Comparison of ENCODE assay signal across 11 cellular contexts in genomic region chr5:138369706-138370105, GRCh38. TPM values are rescaled to one million over a fixed set of nuclear protein-coding genes. Genes with fewer than 3 reads are reported as not detected.
DNase-seq lines count a peak whose midpoint lies in the region; ATAC-seq and TF ChIP-seq lines count a peak whose summit lies in the region.
"Had no signal": no experiment of that assay in that cellular context is flagged by ENCODE, and none has a peak within 500 bp of the region (broad histone marks: within the 10 kb centered on the region; RNA-seq: fewer than 3 reads in every experiment).

No MANE protein-coding gene starts in this region.

- H3K27ac Mint-ChIP-seq in activated T-helper 17 cell treated with anti-CD3 and anti-CD28 coated beads, Interleukin-2, amount 50 U/mL, for 72 hours: peak overlapping the region; percentile 41
- H3K27ac Mint-ChIP-seq in CD4-positive, alpha-beta memory T cell: peak overlapping the region in 2 of 7 donors; percentile 38 to 86

- POLR2A ChIA-PET in CD4-positive, alpha-beta memory T cell (lab: Charles Lee; ENCODE audit: partially characterized antibody): interaction anchor here (0.7 kb wide), 1 partner anchor 11 kb away, joined by 4 read pairs; no protein-coding TSS in a partner anchor

- H3K9me3 Mint-ChIP-seq in activated T-helper 17 cell treated with anti-CD3 and anti-CD28 coated beads, Interleukin-2, amount 50 U/mL, for 72 hours: no peaks in the 10 kb centered on the region
- no peaks in the 10 kb centered on the region for H3K9me3 Mint-ChIP-seq in CD4-positive, alpha-beta memory T cell

- 64% methylated on average over 2 of the region's 2 CpGs for WGBS in right lobe of liver (ENCODE audit: insufficient coverage, low coverage, low lambda C conversion rate, missing lambda C conversion rate)

- intact Hi-C loops in Right ventricle myocardium inferior (cut with DNase I) (no loop called here), cardiac septum (cut with DNase I) (no loop called here), right lobe of liver (cut with DNase I) (no loop called here)
- intact Hi-C loops in CD4-positive, alpha-beta memory T cell (cut with micrococcal nuclease): no loop called here

- no peak overlapping the region for H3K4me3 ChIP-seq in right lobe of liver
- H3K4me3 ChIP-seq in thoracic aorta: peak overlapping the region; percentile 16
- H3K4me3 ChIP-seq in CD4-positive, alpha-beta memory T cell (ENCODE audit: low read length in 2 of 2): no peak overlapping the region

- H3K27ac ChIP-seq in right lobe of liver: peak overlapping the region in 2 of 3 donors; percentile 15 to 21
- H3K27ac ChIP-seq in thoracic aorta: no peak overlapping the region
- no peak overlapping the region for H3K27ac ChIP-seq in CD4-positive, alpha-beta memory T cell (ENCODE audit: low read depth, low read length)

- H3K4me1 ChIP-seq in right lobe of liver: no peaks in the 10 kb centered on the region
- H3K4me1 ChIP-seq in thoracic aorta (ENCODE audit: control insufficient read depth in 1 of 2, low read depth in 2 of 2): peaks cover 30 to 51% of the 10 kb centered on the region in 2 donors
- H3K4me1 ChIP-seq in CD4-positive, alpha-beta memory T cell (ENCODE audit: insufficient read depth, low read length): peaks cover 34% of the 10 kb centered on the region

- H3K27me3 ChIP-seq in right lobe of liver (no peaks in the 10 kb centered on the region), thoracic aorta (replicated peaks; ENCODE audit: insufficient read depth) (no peaks in the 10 kb centered on the region)
- H3K27me3 ChIP-seq in CD4-positive, alpha-beta memory T cell (ENCODE audit: insufficient read depth, low read length): no peaks in the 10 kb centered on the region

- H3K36me3 Mint-ChIP-seq in activated T-helper 17 cell treated with anti-CD3 and anti-CD28 coated beads, Interleukin-2, amount 50 U/mL, for 72 hours (ENCODE audit: low read depth): peaks cover 23% of the 10 kb centered on the region
- peaks cover 2 to 22% of the 10 kb centered on the region in 2 donors for H3K36me3 Mint-ChIP-seq in CD4-positive, alpha-beta memory T cell

- H3K9me3 ChIP-seq in right lobe of liver (no peaks in the 10 kb centered on the region), thoracic aorta (no peaks in the 10 kb centered on the region)
- no peaks in the 10 kb centered on the region for H3K9me3 ChIP-seq in CD4-positive, alpha-beta memory T cell (ENCODE audit: control insufficient read depth in 1 of 2, low read length in 2 of 2)

- H3K27me3 Mint-ChIP-seq in activated T-helper 17 cell treated with anti-CD3 and anti-CD28 coated beads, Interleukin-2, amount 50 U/mL, for 72 hours: no peaks in the 10 kb centered on the region
- no peaks in the 10 kb centered on the region for H3K27me3 Mint-ChIP-seq in CD4-positive, alpha-beta memory T cell

- peak; percentile 59 for ATAC-seq in Right ventricle myocardium inferior
- no peak for ATAC-seq in activated T-helper 17 cell treated with anti-CD3 and anti-CD28 coated beads, Interleukin-2, amount 50 U/mL, for 72 hours (replicated peaks)
- peak; percentile 47 to 75 (median 58) for ATAC-seq in right lobe of liver
- ATAC-seq in thoracic aorta (ENCODE audit: insufficient number of reproducible peaks, low FRiP score, low read depth): no peak

- TF ChIP-seq POLR2A in right lobe of liver (IDR thresholded peaks at IDR 0.05): no peak

- DNase-seq in Right ventricle myocardium inferior (ENCODE audit: missing footprints) (no peak), cardiac septum (ENCODE audit: low spot score) (no peak), right lobe of liver (no peak), thoracic aorta (ENCODE audit: low spot score) (no peak), germinal center (ENCODE audit: low spot score) (no peak), GM03348 (ENCODE audit: low spot score) (no peak)
- DNase-seq in CD4-positive, alpha-beta memory T cell: no peak
- DNase-seq: EL, NCI-H1417 treated with DMSO at 0.1 percent for 48 hours, NCI-H774 had no signal

- H3K4me1 Mint-ChIP-seq in activated T-helper 17 cell treated with anti-CD3 and anti-CD28 coated beads, Interleukin-2, amount 50 U/mL, for 72 hours: peaks cover 29% of the 10 kb centered on the region
- peaks cover 27 to 46% (median 34%) of the 10 kb centered on the region in 4 donors for H3K4me1 Mint-ChIP-seq in CD4-positive, alpha-beta memory T cell

- H3K36me3 ChIP-seq in right lobe of liver (peaks cover 0 to 11% (median 7%) of the 10 kb centered on the region in 4 donors), thoracic aorta (peaks cover 7% of the 10 kb centered on the region)
- peaks cover 11% of the 10 kb centered on the region for H3K36me3 ChIP-seq in CD4-positive, alpha-beta memory T cell (ENCODE audit: insufficient read depth, low read length)

- CTCF ChIA-PET in CD4-positive, alpha-beta memory T cell (lab: Charles Lee; ENCODE audit: partially characterized antibody): interaction anchor here (1.2 to 7.1 kb wide), 2 partner anchors 16 to 22 kb away, joined by 3 to 67 read pairs; partner anchors contain the start of gene KDM3B

- TF ChIP-seq CTCF in right lobe of liver (IDR thresholded peaks at IDR 0.05) (no peak), thoracic aorta (IDR thresholded peaks at IDR 0.05) (no peak)

- H3K4me3 Mint-ChIP-seq in activated T-helper 17 cell treated with anti-CD3 and anti-CD28 coated beads, Interleukin-2, amount 50 U/mL, for 72 hours: no peak overlapping the region
- H3K4me3 Mint-ChIP-seq in CD4-positive, alpha-beta memory T cell: peak overlapping the region in 1 of 8 donors; percentile 52

RNA-seq across cellular contexts. Expression of gene KDM3B, which starts 17.2 kb away (rescaled TPM):
- 36.3 TPM for total RNA-seq in Right ventricle myocardium inferior
- 48.5 TPM for total RNA-seq in cardiac septum
- 10 to 100 TPM; 42.1 to 51.4 TPM for total RNA-seq in activated T-helper 17 cell treated with anti-CD3 and anti-CD28 coated beads, Interleukin-2, amount 50 U/mL, for 72 hours
- 10 to 100 TPM; 13.7 to 19.7 (median 18.3) TPM for total RNA-seq in right lobe of liver
- total RNA-seq in thoracic aorta: 10 to 100 TPM; 50.1 to 86.2 TPM
- total RNA-seq in CD4-positive, alpha-beta memory T cell: 10 to 100 TPM; 84.7 to 85.6 TPM
- 10 to 100 TPM in 1 of 2 donors, 1 to 10 TPM in 1; 4.1 to 16.7 TPM for polyA plus RNA-seq in CD4-positive, alpha-beta memory T cell

RNA-seq across cellular contexts. Expression of gene FAM53C, which starts 31.6 kb away (rescaled TPM):
- total RNA-seq in Right ventricle myocardium inferior (30.8 TPM), cardiac septum (23.8 TPM), right lobe of liver (10 to 100 TPM in 2 of 6 experiments, 1 to 10 TPM in 4; 7.2 to 15.8 (median 8.7) TPM), thoracic aorta (10 to 100 TPM; 22.6 to 24.9 TPM)
- 10 to 100 TPM; 32.7 to 45.8 TPM for total RNA-seq in activated T-helper 17 cell treated with anti-CD3 and anti-CD28 coated beads, Interleukin-2, amount 50 U/mL, for 72 hours
- total RNA-seq in CD4-positive, alpha-beta memory T cell: 10 to 100 TPM; 19.3 to 20.4 TPM
- polyA plus RNA-seq in CD4-positive, alpha-beta memory T cell: 10 to 100 TPM; 17.2 to 18.9 TPM

RNA-seq across cellular contexts. Expression of gene CDC25C, which starts 38.1 kb away (rescaled TPM):
- total RNA-seq in Right ventricle myocardium inferior: 0.24 TPM
- total RNA-seq in cardiac septum: 0.19 TPM
- total RNA-seq in activated T-helper 17 cell treated with anti-CD3 and anti-CD28 coated beads, Interleukin-2, amount 50 U/mL, for 72 hours: 10 to 100 TPM; 11.5 to 19.7 TPM
- under 1 TPM in 3 of 6 experiments, not detected in 3; 0.18 to 0.43 (median 0.24) TPM for total RNA-seq in right lobe of liver
- total RNA-seq in thoracic aorta: not detected
- total RNA-seq in CD4-positive, alpha-beta memory T cell: not detected
- polyA plus RNA-seq in CD4-positive, alpha-beta memory T cell: not detected

Comparison
In these comparisons a context has a peak if more than half of its experiments do, and no peak if none do; other contexts are left out.
1. ATAC-seq: peak in Right ventricle myocardium inferior (single experiment) and right lobe of liver (4 of 4); none in activated T-helper 17 cell treated with anti-CD3 and anti-CD28 coated beads, Interleukin-2, amount 50 U/mL, for 72 hours (single experiment) and thoracic aorta (single experiment).
2. H3K27ac ChIP-seq: peak in right lobe of liver (2 of 3); none in thoracic aorta (0 of 2) and CD4-positive, alpha-beta memory T cell (single experiment).
3. RNA of gene CDC25C, which starts 38.1 kb away (total RNA-seq): 11.5 to 19.7 TPM in activated T-helper 17 cell treated with anti-CD3 and anti-CD28 coated beads, Interleukin-2, amount 50 U/mL, for 72 hours; 0.24 TPM in Right ventricle myocardium inferior (single experiment), 0.19 TPM in cardiac septum (single experiment), 0.18 to 0.43 TPM in right lobe of liver, not detected in CD4-positive, alpha-beta memory T cell and not detected in thoracic aorta; every median in the first group is over 4 times any median in the second.